Comparison of ENCODE assay signal across 9 cellular contexts in the genomic region with DNA sequence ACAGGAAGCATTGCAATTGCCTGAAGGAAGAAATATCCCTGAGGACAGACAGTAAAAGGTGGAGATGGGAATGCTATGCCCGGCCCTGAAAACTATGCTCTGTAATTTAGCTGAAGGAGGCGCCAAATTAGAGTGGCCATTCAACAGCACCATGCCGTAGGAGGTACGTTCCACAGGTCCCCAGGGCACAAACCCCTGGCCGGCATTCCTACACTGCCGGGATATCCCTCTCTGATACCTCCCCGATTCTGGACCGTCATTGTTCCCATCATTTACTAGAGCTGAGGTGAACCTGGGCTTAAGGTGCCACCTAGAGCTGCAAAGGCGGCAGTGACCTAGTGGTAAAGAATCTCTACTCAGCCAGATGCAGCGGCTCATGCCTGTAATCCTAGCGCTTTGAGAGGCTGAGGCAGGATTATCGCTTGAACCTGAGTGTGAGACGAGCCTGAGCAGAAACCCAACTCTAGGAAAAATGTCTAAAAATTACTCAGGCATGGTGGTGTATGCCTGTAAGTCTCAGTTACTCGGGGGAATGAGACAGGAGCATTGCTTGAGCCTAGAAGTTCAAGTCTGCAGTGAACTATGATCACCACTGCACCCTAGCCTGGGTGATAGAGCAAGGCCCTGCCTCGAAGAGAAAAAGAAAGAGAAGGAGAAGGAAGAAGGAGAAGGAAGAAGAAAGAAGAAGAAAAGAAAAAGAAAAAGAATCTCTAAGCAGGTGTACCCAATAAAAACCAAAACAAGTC. TPM values are rescaled to one million over a fixed set of nuclear protein-coding genes. Genes with fewer than 3 reads are reported as not detected.
DNase-seq lines count a peak whose midpoint lies in the region; TF ChIP-seq lines count a peak whose summit lies in the region.
"Had no signal": no experiment of that assay in that cellular context is flagged by ENCODE, and none has a peak within 500 bp of the region (broad histone marks: within the 10 kb centered on the region; RNA-seq: fewer than 3 reads in every experiment).

No MANE protein-coding gene starts in this region.

- no peaks in the 10 kb centered on the region for H3K36me3 ChIP-seq in A673 (ENCODE audit: insufficient read depth, low read length, poor library complexity, severe bottlenecking)
- H3K36me3 ChIP-seq in iPS-20b (ENCODE audit: insufficient read depth, low read depth, low read length), result no peaks in the 10 kb centered on the region
- no peaks in the 10 kb centered on the region for H3K36me3 ChIP-seq in SJCRH30

- H3K4me3 ChIP-seq in A673 (ENCODE audit: low read depth, low read length, poor library complexity, severe bottlenecking) (no peak overlapping the region), astrocyte of the cerebellum (ENCODE audit: low read depth, low read length) (no peak overlapping the region), iPS-20b (ENCODE audit: low read length) (peak overlapping the region; percentile 57), SJCRH30 (no peak overlapping the region)

- in situ Hi-C loops in astrocyte of the cerebellum (cut with HindIII; ENCODE audit: low sequenced_read_pairs), result no loop called here

- H3K9ac ChIP-seq in iPS-20b (ENCODE audit: low read depth, low read length), result peak overlapping the region; percentile 16; the same call in 1 of the 2 replicates

- H3K4me1 ChIP-seq in A673 (ENCODE audit: insufficient read depth, low read length, poor library complexity, severe bottlenecking), result no peaks in the 10 kb centered on the region
- H3K4me1 ChIP-seq in iPS-20b (ENCODE audit: insufficient read depth, low read length), result no peaks in the 10 kb centered on the region
- no peaks in the 10 kb centered on the region for H3K4me1 ChIP-seq in SJCRH30
- H3K4me1 ChIP-seq: testis had no signal

- TF ChIP-seq CTCF in A673 (conservative IDR thresholded peaks at IDR 0.05; ENCODE audit: low read depth, low read length) (0 out of 2 replicates have a peak, but pooled peaks have one; percentile 28), astrocyte of the cerebellum (IDR thresholded peaks at IDR 0.05; ENCODE audit: low read depth, low read length, missing control alignments) (peak; percentile 49)

- H3K9me3 ChIP-seq in A673 (ENCODE audit: low read depth, low read length, poor library complexity, severe bottlenecking) (no peaks in the 10 kb centered on the region), iPS-20b (ENCODE audit: insufficient read depth, low read depth, low read length) (peaks cover 9% of the 10 kb centered on the region; the same call in 1 of the 2 replicates), SJCRH30 (replicated peaks) (no peaks in the 10 kb centered on the region)
- H3K9me3 ChIP-seq: testis had no signal

- intact Hi-C loops in A673 (cut with micrococcal nuclease; ENCODE audit: unreplicated experiment), result no loop called here

- no TSS peak for BruUV-seq in A673 (replicated peaks; lab: Mats Ljungman, UMichigan)

- DNase-seq in A673 (ENCODE audit: low spot score), result peak; percentile 4
- peak; percentile 9 for DNase-seq in HK-2 (ENCODE audit: unreplicated experiment)
- no peak for DNase-seq in astrocyte of the cerebellum (ENCODE audit: low read depth)
- DNase-seq in SJCRH30, result no peak
- DNase-seq in activated CD4-positive, alpha-beta T cell treated with anti-CD3 and anti-CD28 coated beads, Interleukin-2, amount 50 U/mL, for 48 hours, result no peak
- DNase-seq in dedifferentiated amniotic fluid mesenchymal stem cell (ENCODE audit: extremely low spot score), result no peak
- no peak for DNase-seq in ureter (ENCODE audit: low spot score)
- DNase-seq: testis had no signal

- POLR2A ChIA-PET in A673 (lab: Charles Lee; ENCODE audit: low non-redundant PET), result no interaction called here

- H3K27ac ChIP-seq in A673 (ENCODE audit: low read depth, low read length, poor library complexity, severe bottlenecking) (no peak overlapping the region), iPS-20b (ENCODE audit: low read length) (no peak overlapping the region), SJCRH30 (no peak overlapping the region)
- H3K27ac ChIP-seq: testis had no signal

- CTCF ChIA-PET in A673 (lab: Charles Lee), result interaction anchor here (1.0 kb wide), 1 partner anchor 447 kb away, joined by 12 read pairs; no protein-coding TSS in a partner anchor

- H3K27me3 ChIP-seq in A673 (replicated peaks; ENCODE audit: insufficient read depth, low read depth, low read length, poor library complexity) (peaks cover 6% of the 10 kb centered on the region), iPS-20b (ENCODE audit: insufficient read depth, low read length) (no peaks in the 10 kb centered on the region; the same call in 1 of the 2 replicates), SJCRH30 (no peaks in the 10 kb centered on the region)
- H3K27me3 ChIP-seq: testis had no signal

RNA-seq across cellular contexts. Expression of gene TNKS2, which starts 53.0 kb away (rescaled TPM):
- total RNA-seq in A673 (2021), result 38.1 and 39.4 TPM in 2 replicates
- total RNA-seq in SJCRH30 (2014; rRNA removed; shearing (Covaris generic)), result 15.9 and 17.6 TPM in 2 replicates
- total RNA-seq in ureter, result 41.0 TPM

Comparison
In these comparisons a context has a peak if more than half of its experiments do, and no peak if none do; other contexts are left out.
1. DNase-seq: peak in A673 (single experiment) and HK-2 (single experiment); none in astrocyte of the cerebellum (single experiment), SJCRH30 (0 of 2), activated CD4-positive, alpha-beta T cell treated with anti-CD3 and anti-CD28 coated beads, Interleukin-2, amount 50 U/mL, for 48 hours (0 of 2), dedifferentiated amniotic fluid mesenchymal stem cell (single experiment) and ureter (single experiment).